ENCODE assay signal across 21 cellular contexts in genomic region chr6:35808688-35809087, GRCh38. TPM values are rescaled to one million over a fixed set of nuclear protein-coding genes. Genes with fewer than 3 reads are reported as not detected.
DNase-seq lines count a peak whose midpoint lies in the region; ATAC-seq and TF ChIP-seq lines count a peak whose summit lies in the region.
"Had no signal": no experiment of that assay in that cellular context is flagged by ENCODE, and none has a peak within 500 bp of the region (broad histone marks: within the 10 kb centered on the region; RNA-seq: fewer than 3 reads in every experiment).

No MANE protein-coding gene starts in this region.

- peaks cover 10% of the 10 kb centered on the region for H3K4me1 Mint-ChIP-seq in MCF 10A (ENCODE audit: insufficient read depth, unreplicated experiment)
- H3K4me1 Mint-ChIP-seq: mesothelial cell of epicardium had no signal

- peaks cover 0 to 15% of the 10 kb centered on the region in 2 donors for H3K27me3 ChIP-seq in breast epithelium
- H3K27me3 ChIP-seq: cardiac muscle cell had no signal

- TF ChIP-seq POLR2A in breast epithelium (IDR thresholded peaks at IDR 0.05) = no peak

- POLR2A ChIA-PET in MCF 10A (lab: Yijun Ruan, JAX) = no interaction called here

- H3K4me3 ChIP-seq in breast epithelium = no peak overlapping the region
- H3K4me3 ChIP-seq in coronary artery = no peak overlapping the region
- H3K4me3 ChIP-seq: cardiac muscle cell, gastroesophageal sphincter had no signal

- ATAC-seq in HG02884 (IDR thresholded peaks at IDR 0.05; ENCODE audit: unreplicated experiment) = no peak
- no peak for ATAC-seq in HG02852 (IDR thresholded peaks at IDR 0.05; ENCODE audit: unreplicated experiment)
- ATAC-seq: gastroesophageal sphincter; Panc1; stimulated activated naive CD8-positive, alpha-beta T cell treated with anti-CD3 and anti-CD28 coated beads, Interleukin-15, Interleukin-2, amounts not matched to agents 100 U/mL and 50 U/mL, for 24 hours; T-helper 17 cell had no signal

- no peak for TF ChIP-seq CTCF in MCF 10A (IDR thresholded peaks at IDR 0.05; ENCODE audit: unreplicated experiment)
- TF ChIP-seq CTCF in breast epithelium (IDR thresholded peaks at IDR 0.05) = no peak
- TF ChIP-seq CTCF in coronary artery (IDR thresholded peaks at IDR 0.05) = no peak

- H3K36me3 Mint-ChIP-seq in MCF 10A (ENCODE audit: insufficient read depth, unreplicated experiment) = no peaks in the 10 kb centered on the region
- H3K36me3 Mint-ChIP-seq: activated naive CD8-positive, alpha-beta T cell; CD4-positive, CD25-positive, alpha-beta regulatory T cell; immature natural killer cell; mesothelial cell of epicardium had no signal

- H3K27ac Mint-ChIP-seq in MCF 10A (ENCODE audit: low read depth, unreplicated experiment) = no peak overlapping the region
- H3K27ac Mint-ChIP-seq: activated naive CD8-positive, alpha-beta T cell; CD4-positive, CD25-positive, alpha-beta regulatory T cell; immature natural killer cell; mesothelial cell of epicardium; T-helper 17 cell had no signal

- H3K4me1 ChIP-seq in breast epithelium = no peaks in the 10 kb centered on the region

- H3K27ac ChIP-seq in breast epithelium (no peak overlapping the region), coronary artery (no peak overlapping the region)
- H3K27ac ChIP-seq: cardiac muscle cell, gastroesophageal sphincter had no signal

- DNase-seq in MCF 10A (ENCODE audit: unreplicated experiment) (peak; percentile 53), breast epithelium (ENCODE audit: low spot score in 2 of 2) (no peak), NCI-H2171 treated with DMSO at 0.1 percent for 48 hours (lab: John Stamatoyannopoulos, UW) (peak; percentile 99), SHP77 (lab: John Stamatoyannopoulos, UW) (peak; percentile 68 to 79), coronary artery (ENCODE audit: low spot score) (no peak), GM03348 (ENCODE audit: low spot score) (no peak)
- DNase-seq: 8988T; CD4-positive, CD25-positive, alpha-beta regulatory T cell; immature natural killer cell; small intestine; stimulated activated naive CD8-positive, alpha-beta T cell treated with anti-CD3 and anti-CD28 coated beads, Interleukin-15, Interleukin-2, amounts not matched to agents 100 U/mL and 50 U/mL, for 24 hours; T-helper 17 cell had no signal

- no peak overlapping the region for H3K4me3 Mint-ChIP-seq in MCF 10A (ENCODE audit: unreplicated experiment)
- H3K4me3 Mint-ChIP-seq: activated naive CD8-positive, alpha-beta T cell; CD4-positive, CD25-positive, alpha-beta regulatory T cell; immature natural killer cell; mesothelial cell of epicardium; T-helper 17 cell had no signal

- BruUV-seq in MCF 10A (replicated peaks; lab: Mats Ljungman, UMichigan) = no TSS peak

- CTCF ChIA-PET in MCF 10A (lab: Yijun Ruan, JAX) = no interaction called here

- no peaks in the 10 kb centered on the region for H3K9me3 ChIP-seq in breast epithelium
- H3K9me3 ChIP-seq: gastroesophageal sphincter had no signal

- peaks cover 13% of the 10 kb centered on the region for H3K27me3 Mint-ChIP-seq in MCF 10A (ENCODE audit: insufficient read depth, unreplicated experiment)

- H3K9me3 Mint-ChIP-seq in MCF 10A (ENCODE audit: unreplicated experiment) = no peaks in the 10 kb centered on the region
- H3K9me3 Mint-ChIP-seq: immature natural killer cell, mesothelial cell of epicardium had no signal

- H3K36me3 ChIP-seq in breast epithelium = no peaks in the 10 kb centered on the region
- H3K36me3 ChIP-seq: cardiac muscle cell, gastroesophageal sphincter had no signal

- intact Hi-C loops in MCF 10A (cut with micrococcal nuclease) (no loop called here), breast epithelium (cut with DNase I; ENCODE audit: low total_unique reads) (no loop called here)

RNA-seq across cellular contexts. Expression of gene LHFPL5, which starts 3.5 kb away (rescaled TPM):
- total RNA-seq in MCF 10A (2022) = not detected in 2 replicates
- not detected for total RNA-seq in breast epithelium
- total RNA-seq: cardiac muscle cell; CD4-positive, CD25-positive, alpha-beta regulatory T cell; gastroesophageal sphincter; mesothelial cell of epicardium; osteoblast; T-helper 17 cell; ureter had no signal

RNA-seq across cellular contexts. Expression of gene CLPS, which starts 11.6 kb away (rescaled TPM):
- total RNA-seq in MCF 10A (2022) (not detected in 2 replicates), breast epithelium (not detected)
- total RNA-seq: cardiac muscle cell; CD4-positive, CD25-positive, alpha-beta regulatory T cell; gastroesophageal sphincter; mesothelial cell of epicardium; osteoblast; T-helper 17 cell; ureter had no signal

RNA-seq across cellular contexts. Expression of gene CLPSL1, which starts 27.9 kb away (rescaled TPM):
- not detected in 2 replicates for total RNA-seq in MCF 10A (2022)
- 1 to 10 TPM in 1 of 3 donors, not detected in 2; 1.3 TPM for total RNA-seq in breast epithelium
- total RNA-seq: cardiac muscle cell; CD4-positive, CD25-positive, alpha-beta regulatory T cell; gastroesophageal sphincter; osteoblast; T-helper 17 cell; ureter had no signal

RNA-seq across cellular contexts. Expression of gene CLPSL2, which starts 32.3 kb away (rescaled TPM):
- total RNA-seq in MCF 10A (2022) = not detected in 2 replicates
- 1 to 10 TPM in 1 of 3 donors, not detected in 2; 2.3 TPM for total RNA-seq in breast epithelium
- total RNA-seq: cardiac muscle cell; CD4-positive, CD25-positive, alpha-beta regulatory T cell; gastroesophageal sphincter; mesothelial cell of epicardium; osteoblast; T-helper 17 cell; ureter had no signal

Comparison
In these comparisons a context has a peak if more than half of its experiments do, and no peak if none do; other contexts are left out.
1. DNase-seq: peak in MCF 10A (single experiment), NCI-H2171 treated with DMSO at 0.1 percent for 48 hours (single experiment) and SHP77 (2 of 2); none in breast epithelium (0 of 2), coronary artery (single experiment) and GM03348 (single experiment).